ENCODE assay signal across 1 cellular context in the genomic region with DNA sequence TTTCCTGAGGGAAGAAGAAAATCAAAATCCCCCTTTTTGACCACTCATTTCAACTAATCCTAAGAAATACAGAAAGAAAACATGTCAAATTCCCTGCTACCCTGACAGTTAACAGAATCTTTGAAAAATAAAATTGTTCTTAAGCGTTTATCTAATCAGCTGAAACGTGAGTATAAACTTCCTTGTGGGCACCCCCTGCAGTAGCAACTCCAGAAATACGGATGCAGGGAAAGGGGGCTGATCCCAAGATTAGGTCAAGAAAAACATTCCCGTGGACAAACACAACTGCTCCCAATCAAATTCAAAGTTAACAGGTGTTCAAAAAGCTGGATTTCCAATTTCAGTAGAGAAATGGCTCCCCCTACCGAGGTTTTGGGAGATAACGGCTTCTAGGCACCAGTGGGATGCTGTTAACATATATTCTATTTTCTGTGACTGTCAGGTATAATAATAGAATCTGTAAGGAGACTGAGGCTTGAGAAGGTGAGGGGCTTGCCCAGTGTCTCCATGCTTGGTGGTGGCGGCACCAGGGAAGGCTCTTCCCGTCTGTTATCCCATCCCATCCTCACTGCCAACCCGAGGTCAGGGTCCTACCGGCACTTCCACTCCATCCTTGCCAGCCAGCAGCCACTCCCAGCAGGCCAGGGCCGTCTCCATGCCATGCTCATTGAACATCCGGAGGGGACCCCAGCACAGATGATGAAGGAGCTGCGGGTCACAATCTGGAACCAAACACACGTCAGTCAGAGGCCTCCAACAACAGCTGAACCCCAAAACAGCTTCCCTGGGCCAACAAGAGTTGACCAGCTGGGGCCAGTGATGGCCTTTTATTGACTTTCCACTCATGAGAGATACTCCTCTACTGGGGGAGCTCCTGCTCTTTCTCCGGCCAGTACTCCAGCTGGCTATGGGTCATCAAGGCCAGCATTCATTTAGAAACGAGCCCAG.
TF ChIP-seq lines count a peak whose summit lies in the region.

No MANE protein-coding gene starts in this region.

TF ChIP-seq in K562, 482 proteins besides CTCF, POLR2A, EP300 and RAD21 (continued from another document and continues in another):
- TF ChIP-seq, protein P1, sequence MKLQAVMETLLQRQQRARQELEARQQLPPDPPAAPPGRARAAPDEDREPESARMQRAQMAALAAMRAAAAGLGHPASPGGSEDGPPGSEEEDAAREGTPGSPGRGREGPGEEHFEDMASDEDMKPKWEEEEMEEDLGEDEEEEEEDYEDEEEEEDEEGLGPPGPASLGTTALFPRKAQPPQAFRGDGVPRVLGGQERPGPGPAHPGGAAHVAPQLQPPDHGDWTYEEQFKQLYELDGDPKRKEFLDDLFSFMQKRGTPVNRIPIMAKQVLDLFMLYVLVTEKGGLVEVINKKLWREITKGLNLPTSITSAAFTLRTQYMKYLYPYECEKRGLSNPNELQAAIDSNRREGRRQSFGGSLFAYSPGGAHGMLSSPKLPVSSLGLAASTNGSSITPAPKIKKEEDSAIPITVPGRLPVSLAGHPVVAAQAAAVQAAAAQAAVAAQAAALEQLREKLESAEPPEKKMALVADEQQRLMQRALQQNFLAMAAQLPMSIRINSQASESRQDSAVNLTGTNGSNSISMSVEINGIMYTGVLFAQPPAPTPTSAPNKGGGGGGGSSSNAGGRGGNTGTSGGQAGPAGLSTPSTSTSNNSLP (IDR thresholded peaks at IDR 0.05; ENCODE audit: borderline replicate concordance, low read depth, low read length): no peak; the same call in 1 of the 2 replicates
- TF ChIP-seq, protein P2, sequence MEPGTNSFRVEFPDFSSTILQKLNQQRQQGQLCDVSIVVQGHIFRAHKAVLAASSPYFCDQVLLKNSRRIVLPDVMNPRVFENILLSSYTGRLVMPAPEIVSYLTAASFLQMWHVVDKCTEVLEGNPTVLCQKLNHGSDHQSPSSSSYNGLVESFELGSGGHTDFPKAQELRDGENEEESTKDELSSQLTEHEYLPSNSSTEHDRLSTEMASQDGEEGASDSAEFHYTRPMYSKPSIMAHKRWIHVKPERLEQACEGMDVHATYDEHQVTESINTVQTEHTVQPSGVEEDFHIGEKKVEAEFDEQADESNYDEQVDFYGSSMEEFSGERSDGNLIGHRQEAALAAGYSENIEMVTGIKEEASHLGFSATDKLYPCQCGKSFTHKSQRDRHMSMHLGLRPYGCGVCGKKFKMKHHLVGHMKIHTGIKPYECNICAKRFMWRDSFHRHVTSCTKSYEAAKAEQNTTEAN (CRISPR knock-in tag; IDR thresholded peaks at IDR 0.05): no peak
- TF ChIP-seq RCOR1 (IDR thresholded peaks at IDR 0.05; ENCODE audit: borderline replicate concordance in 1 of 2, low read depth in 2 of 2, low read length in 2 of 2) (peak in 1 of 2 experiments; percentile 79; a peak in 1 of 4 replicates), CHD1 (IDR thresholded peaks at IDR 0.05; ENCODE audit: low read length) (no peak), RFX7 (CRISPR knock-in tag; IDR thresholded peaks at IDR 0.05) (0 out of 2 replicates have a peak, but pooled peaks have one; percentile 32), KDM1A (IDR thresholded peaks at IDR 0.05) (no peak), CBX3 (IDR thresholded peaks at IDR 0.05; ENCODE audit: borderline replicate concordance in 1 of 2, low read length in 2 of 2) (peak in 1 of 2 experiments; percentile 49; a peak in 1 of 3 replicates), SMARCA5 (IDR thresholded peaks at IDR 0.05) (no peak), ZFP1 (CRISPR knock-in tag; IDR thresholded peaks at IDR 0.05) (no peak), ZSCAN29 (IDR thresholded peaks at IDR 0.05) (no peak), NFXL1 (CRISPR knock-in tag; IDR thresholded peaks at IDR 0.05) (no peak), TAL1 (IDR thresholded peaks at IDR 0.05) (no peak; the same call in 1 of the 2 replicates), HEY1 (CRISPR knock-in tag; IDR thresholded peaks at IDR 0.05; ENCODE audit: borderline replicate concordance) (no peak), ASH1L (IDR thresholded peaks at IDR 0.05; ENCODE audit: borderline replicate concordance, low read depth, partially characterized antibody) (no peak), MAFK (IDR thresholded peaks at IDR 0.05; ENCODE audit: low read length) (no peak), TARDBP (IDR thresholded peaks at IDR 0.05) (no peak), ZNF184 (CRISPR knock-in tag; IDR thresholded peaks at IDR 0.05) (no peak), PYGO2 (tag; IDR thresholded peaks at IDR 0.05) (no peak), MCM2 (IDR thresholded peaks at IDR 0.05; ENCODE audit: low read depth) (no peak), HLTF (IDR thresholded peaks at IDR 0.05) (no peak), ELF4 (CRISPR knock-in tag; IDR thresholded peaks at IDR 0.05) (no peak), U2AF1 (optimal IDR thresholded peaks at IDR 0.05; ENCODE audit: low read depth, low read length) (no peak), NR2C2 (CRISPR knock-in tag; IDR thresholded peaks at IDR 0.05) (no peak), NR2C2 (tag; IDR thresholded peaks at IDR 0.05) (no peak), DNMT1 (IDR thresholded peaks at IDR 0.05) (no peak), ZNF253 (CRISPR knock-in tag; conservative IDR thresholded peaks at IDR 0.05) (no peak), ZNF282 (CRISPR knock-in tag; IDR thresholded peaks at IDR 0.05) (no peak), U2AF2 (optimal IDR thresholded peaks at IDR 0.05; ENCODE audit: low read depth, low read length) (no peak), ZBED1 (IDR thresholded peaks at IDR 0.05) (no peak), CEBPG (CRISPR knock-in tag; IDR thresholded peaks at IDR 0.05) (no peak), CEBPG (tag; conservative IDR thresholded peaks at IDR 0.05 in 1 of 2, IDR thresholded peaks at IDR 0.05 in 1 of 2) (no peak), ZNF165 (CRISPR knock-in tag; IDR thresholded peaks at IDR 0.05; ENCODE audit: borderline replicate concordance) (no peak), PHF21A (IDR thresholded peaks at IDR 0.05; ENCODE audit: borderline replicate concordance, low read depth) (no peak), PCBP2 (IDR thresholded peaks at IDR 0.05; ENCODE audit: low read depth, low read length, poor library complexity, severe bottlenecking) (no peak), GABPA (tag; conservative IDR thresholded peaks at IDR 0.05; ENCODE audit: low read depth) (no peak), FOXJ2 (tag; IDR thresholded peaks at IDR 0.05) (no peak), ZNF3 (CRISPR knock-in tag; IDR thresholded peaks at IDR 0.05) (no peak), MED1 (CRISPR knock-in tag; IDR thresholded peaks at IDR 0.05; ENCODE audit: borderline replicate concordance) (0 out of 2 replicates have a peak, but pooled peaks have one; percentile 34), ZFP30 (CRISPR knock-in tag; IDR thresholded peaks at IDR 0.05; ENCODE audit: borderline replicate concordance) (no peak), CCNT2 (IDR thresholded peaks at IDR 0.05; ENCODE audit: borderline replicate concordance, extremely low read depth, insufficient read length, low read depth, low read length) (no peak), ETV5 (CRISPR knock-in tag; IDR thresholded peaks at IDR 0.05; ENCODE audit: low read depth) (no peak), GABPB2 (CRISPR knock-in tag; conservative IDR thresholded peaks at IDR 0.05) (no peak), PCBP1 (IDR thresholded peaks at IDR 0.05; ENCODE audit: low read depth, low read length, poor library complexity, severe bottlenecking) (no peak), BRCA1 (IDR thresholded peaks at IDR 0.05) (no peak), BRCA1 (CRISPR knock-in tag; IDR thresholded peaks at IDR 0.05) (peak; percentile 93; the same call in 1 of the 2 replicates)
- TF ChIP-seq, protein P3, sequence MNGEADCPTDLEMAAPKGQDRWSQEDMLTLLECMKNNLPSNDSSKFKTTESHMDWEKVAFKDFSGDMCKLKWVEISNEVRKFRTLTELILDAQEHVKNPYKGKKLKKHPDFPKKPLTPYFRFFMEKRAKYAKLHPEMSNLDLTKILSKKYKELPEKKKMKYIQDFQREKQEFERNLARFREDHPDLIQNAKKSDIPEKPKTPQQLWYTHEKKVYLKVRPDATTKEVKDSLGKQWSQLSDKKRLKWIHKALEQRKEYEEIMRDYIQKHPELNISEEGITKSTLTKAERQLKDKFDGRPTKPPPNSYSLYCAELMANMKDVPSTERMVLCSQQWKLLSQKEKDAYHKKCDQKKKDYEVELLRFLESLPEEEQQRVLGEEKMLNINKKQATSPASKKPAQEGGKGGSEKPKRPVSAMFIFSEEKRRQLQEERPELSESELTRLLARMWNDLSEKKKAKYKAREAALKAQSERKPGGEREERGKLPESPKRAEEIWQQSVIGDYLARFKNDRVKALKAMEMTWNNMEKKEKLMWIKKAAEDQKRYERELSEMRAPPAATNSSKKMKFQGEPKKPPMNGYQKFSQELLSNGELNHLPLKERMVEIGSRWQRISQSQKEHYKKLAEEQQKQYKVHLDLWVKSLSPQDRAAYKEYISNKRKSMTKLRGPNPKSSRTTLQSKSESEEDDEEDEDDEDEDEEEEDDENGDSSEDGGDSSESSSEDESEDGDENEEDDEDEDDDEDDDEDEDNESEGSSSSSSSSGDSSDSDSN (IDR thresholded peaks at IDR 0.05; ENCODE audit: borderline replicate concordance in 1 of 2, low read depth in 2 of 2, low read length in 2 of 2): no peak
- TF ChIP-seq, protein P4, sequence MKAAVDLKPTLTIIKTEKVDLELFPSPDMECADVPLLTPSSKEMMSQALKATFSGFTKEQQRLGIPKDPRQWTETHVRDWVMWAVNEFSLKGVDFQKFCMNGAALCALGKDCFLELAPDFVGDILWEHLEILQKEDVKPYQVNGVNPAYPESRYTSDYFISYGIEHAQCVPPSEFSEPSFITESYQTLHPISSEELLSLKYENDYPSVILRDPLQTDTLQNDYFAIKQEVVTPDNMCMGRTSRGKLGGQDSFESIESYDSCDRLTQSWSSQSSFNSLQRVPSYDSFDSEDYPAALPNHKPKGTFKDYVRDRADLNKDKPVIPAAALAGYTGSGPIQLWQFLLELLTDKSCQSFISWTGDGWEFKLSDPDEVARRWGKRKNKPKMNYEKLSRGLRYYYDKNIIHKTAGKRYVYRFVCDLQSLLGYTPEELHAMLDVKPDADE (conservative IDR thresholded peaks at IDR 0.05; ENCODE audit: control insufficient read depth, low read depth, low read length): no peak
- TF ChIP-seq, protein P5, sequence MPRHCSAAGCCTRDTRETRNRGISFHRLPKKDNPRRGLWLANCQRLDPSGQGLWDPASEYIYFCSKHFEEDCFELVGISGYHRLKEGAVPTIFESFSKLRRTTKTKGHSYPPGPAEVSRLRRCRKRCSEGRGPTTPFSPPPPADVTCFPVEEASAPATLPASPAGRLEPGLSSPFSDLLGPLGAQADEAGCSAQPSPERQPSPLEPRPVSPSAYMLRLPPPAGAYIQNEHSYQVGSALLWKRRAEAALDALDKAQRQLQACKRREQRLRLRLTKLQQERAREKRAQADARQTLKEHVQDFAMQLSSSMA (CRISPR knock-in tag; IDR thresholded peaks at IDR 0.05): no peak
- TF ChIP-seq, protein P6, sequence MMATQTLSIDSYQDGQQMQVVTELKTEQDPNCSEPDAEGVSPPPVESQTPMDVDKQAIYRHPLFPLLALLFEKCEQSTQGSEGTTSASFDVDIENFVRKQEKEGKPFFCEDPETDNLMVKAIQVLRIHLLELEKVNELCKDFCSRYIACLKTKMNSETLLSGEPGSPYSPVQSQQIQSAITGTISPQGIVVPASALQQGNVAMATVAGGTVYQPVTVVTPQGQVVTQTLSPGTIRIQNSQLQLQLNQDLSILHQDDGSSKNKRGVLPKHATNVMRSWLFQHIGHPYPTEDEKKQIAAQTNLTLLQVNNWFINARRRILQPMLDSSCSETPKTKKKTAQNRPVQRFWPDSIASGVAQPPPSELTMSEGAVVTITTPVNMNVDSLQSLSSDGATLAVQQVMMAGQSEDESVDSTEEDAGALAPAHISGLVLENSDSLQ (IDR thresholded peaks at IDR 0.05): no peak
- TF ChIP-seq, protein P7, sequence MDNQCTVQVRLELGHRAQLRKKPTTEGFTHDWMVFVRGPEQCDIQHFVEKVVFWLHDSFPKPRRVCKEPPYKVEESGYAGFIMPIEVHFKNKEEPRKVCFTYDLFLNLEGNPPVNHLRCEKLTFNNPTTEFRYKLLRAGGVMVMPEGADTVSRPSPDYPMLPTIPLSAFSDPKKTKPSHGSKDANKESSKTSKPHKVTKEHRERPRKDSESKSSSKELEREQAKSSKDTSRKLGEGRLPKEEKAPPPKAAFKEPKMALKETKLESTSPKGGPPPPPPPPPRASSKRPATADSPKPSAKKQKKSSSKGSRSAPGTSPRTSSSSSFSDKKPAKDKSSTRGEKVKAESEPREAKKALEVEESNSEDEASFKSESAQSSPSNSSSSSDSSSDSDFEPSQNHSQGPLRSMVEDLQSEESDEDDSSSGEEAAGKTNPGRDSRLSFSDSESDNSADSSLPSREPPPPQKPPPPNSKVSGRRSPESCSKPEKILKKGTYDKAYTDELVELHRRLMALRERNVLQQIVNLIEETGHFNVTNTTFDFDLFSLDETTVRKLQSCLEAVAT (IDR thresholded peaks at IDR 0.05): no peak
- TF ChIP-seq, protein P8, sequence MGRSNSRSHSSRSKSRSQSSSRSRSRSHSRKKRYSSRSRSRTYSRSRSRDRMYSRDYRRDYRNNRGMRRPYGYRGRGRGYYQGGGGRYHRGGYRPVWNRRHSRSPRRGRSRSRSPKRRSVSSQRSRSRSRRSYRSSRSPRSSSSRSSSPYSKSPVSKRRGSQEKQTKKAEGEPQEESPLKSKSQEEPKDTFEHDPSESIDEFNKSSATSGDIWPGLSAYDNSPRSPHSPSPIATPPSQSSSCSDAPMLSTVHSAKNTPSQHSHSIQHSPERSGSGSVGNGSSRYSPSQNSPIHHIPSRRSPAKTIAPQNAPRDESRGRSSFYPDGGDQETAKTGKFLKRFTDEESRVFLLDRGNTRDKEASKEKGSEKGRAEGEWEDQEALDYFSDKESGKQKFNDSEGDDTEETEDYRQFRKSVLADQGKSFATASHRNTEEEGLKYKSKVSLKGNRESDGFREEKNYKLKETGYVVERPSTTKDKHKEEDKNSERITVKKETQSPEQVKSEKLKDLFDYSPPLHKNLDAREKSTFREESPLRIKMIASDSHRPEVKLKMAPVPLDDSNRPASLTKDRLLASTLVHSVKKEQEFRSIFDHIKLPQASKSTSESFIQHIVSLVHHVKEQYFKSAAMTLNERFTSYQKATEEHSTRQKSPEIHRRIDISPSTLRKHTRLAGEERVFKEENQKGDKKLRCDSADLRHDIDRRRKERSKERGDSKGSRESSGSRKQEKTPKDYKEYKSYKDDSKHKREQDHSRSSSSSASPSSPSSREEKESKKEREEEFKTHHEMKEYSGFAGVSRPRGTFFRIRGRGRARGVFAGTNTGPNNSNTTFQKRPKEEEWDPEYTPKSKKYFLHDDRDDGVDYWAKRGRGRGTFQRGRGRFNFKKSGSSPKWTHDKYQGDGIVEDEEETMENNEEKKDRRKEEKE (IDR thresholded peaks at IDR 0.05; ENCODE audit: borderline replicate concordance in 1 of 2, control insufficient read depth in 1 of 2, low read depth in 2 of 2, low read length in 1 of 2): no peak
- TF ChIP-seq, protein P9, sequence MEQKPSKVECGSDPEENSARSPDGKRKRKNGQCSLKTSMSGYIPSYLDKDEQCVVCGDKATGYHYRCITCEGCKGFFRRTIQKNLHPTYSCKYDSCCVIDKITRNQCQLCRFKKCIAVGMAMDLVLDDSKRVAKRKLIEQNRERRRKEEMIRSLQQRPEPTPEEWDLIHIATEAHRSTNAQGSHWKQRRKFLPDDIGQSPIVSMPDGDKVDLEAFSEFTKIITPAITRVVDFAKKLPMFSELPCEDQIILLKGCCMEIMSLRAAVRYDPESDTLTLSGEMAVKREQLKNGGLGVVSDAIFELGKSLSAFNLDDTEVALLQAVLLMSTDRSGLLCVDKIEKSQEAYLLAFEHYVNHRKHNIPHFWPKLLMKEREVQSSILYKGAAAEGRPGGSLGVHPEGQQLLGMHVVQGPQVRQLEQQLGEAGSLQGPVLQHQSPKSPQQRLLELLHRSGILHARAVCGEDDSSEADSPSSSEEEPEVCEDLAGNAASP (IDR thresholded peaks at IDR 0.05): no peak
